In genomic region chr12:25100738-25101445, GRCh38 we compare ENCODE assay signal across 18 cellular contexts.
DNase-seq lines count a peak whose midpoint lies in the region; ATAC-seq, FAIRE-seq and TF ChIP-seq lines count a peak whose summit lies in the region.
"Had no signal": no experiment of that assay in that cellular context is flagged by ENCODE, and none has a peak within 500 bp of the region (broad histone marks: within the 10 kb centered on the region; RNA-seq: fewer than 3 reads in every experiment).

No MANE protein-coding gene starts in this region.

- H3K9me3 Mint-ChIP-seq in osteocyte (ENCODE audit: unreplicated experiment) = no peaks in the 10 kb centered on the region
- H3K9me3 Mint-ChIP-seq: H9 had no signal

- no peak for TF ChIP-seq RAD21 in K562 (CRISPR knock-in tag; conservative IDR thresholded peaks at IDR 0.05 in 1 of 2, IDR thresholded peaks at IDR 0.05 in 1 of 2)

- ATAC-seq in GM19395 (IDR thresholded peaks at IDR 0.05; ENCODE audit: unreplicated experiment) = peak; percentile 76
- ATAC-seq in HG03175 (IDR thresholded peaks at IDR 0.05; ENCODE audit: unreplicated experiment) = peak; percentile 46
- ATAC-seq in K562 = no peak
- no peak for ATAC-seq in Right ventricle myocardium superior (ENCODE audit: poor library complexity)
- ATAC-seq in esophagus mucosa = no peak
- ATAC-seq in Right ventricle myocardium inferior = no peak
- ATAC-seq: body of pancreas, left lobe of liver had no signal

- H3K4me3 ChIP-seq in K562 = no peak overlapping the region
- H3K4me3 ChIP-seq: body of pancreas, SK-N-MC, suprapubic skin had no signal

- H4K20me1 ChIP-seq in K562 (replicated peaks; ENCODE audit: control insufficient read depth, insufficient read depth, low read length) = no peaks in the 10 kb centered on the region

- in situ Hi-C loops in K562 (cut with MboI) = no loop called here

- FAIRE-seq in K562 (lab: Jason Lieb, UNC) = no peak
- FAIRE-seq: TTC549 had no signal

- H3K27me3 ChIP-seq in K562 (ENCODE audit: control insufficient read depth in 2 of 2, insufficient read depth in 2 of 2, low read length in 2 of 2) = no peaks in the 10 kb centered on the region
- H3K27me3 ChIP-seq: body of pancreas, suprapubic skin had no signal

- intact Hi-C loops in K562 (cut with micrococcal nuclease) = no loop called here
- intact Hi-C loops in Right ventricle myocardium superior (cut with DNase I) = no loop called here
- intact Hi-C loops in Right ventricle myocardium inferior (cut with DNase I) = no loop called here

- no peaks in the 10 kb centered on the region for H3K79me2 ChIP-seq in K562 (ENCODE audit: control insufficient read depth, insufficient read depth, low read length)

- H3K27ac ChIP-seq in K562 (ENCODE audit: extremely low read depth, low read depth, low read length) = no peak overlapping the region
- H3K27ac ChIP-seq: body of pancreas, SK-N-MC, suprapubic skin had no signal

- TF ChIP-seq EP300 in K562 (IDR thresholded peaks at IDR 0.05; ENCODE audit: low read length) = no peak

- CTCF ChIA-PET in K562 (lab: Yijun Ruan, JAX; ENCODE audit: low intra/inter-chr PET ratio) = no interaction called here

- H3K36me3 Mint-ChIP-seq in osteocyte (ENCODE audit: unreplicated experiment) = no peaks in the 10 kb centered on the region

- H3K4me1 ChIP-seq in K562 (replicated peaks in 1 of 2; ENCODE audit: control insufficient read depth in 2 of 2, insufficient read depth in 2 of 2, low read length in 2 of 2) = no peaks in the 10 kb centered on the region
- H3K4me1 ChIP-seq: body of pancreas, suprapubic skin had no signal

- no peaks in the 10 kb centered on the region for H3K36me3 ChIP-seq in K562 (ENCODE audit: control insufficient read depth, insufficient read depth, low read length)
- H3K36me3 ChIP-seq: suprapubic skin had no signal

- POLR2A ChIA-PET in K562 (lab: Yijun Ruan, JAX) = no interaction called here

- H3K9ac ChIP-seq in K562 (ENCODE audit: insufficient read depth in 1 of 2, low read depth in 2 of 2, low read length in 2 of 2) = no peak overlapping the region

- H3K4me3 Mint-ChIP-seq in osteocyte (ENCODE audit: unreplicated experiment) = no peak overlapping the region
- H3K4me3 Mint-ChIP-seq: H9 had no signal

- WGBS in K562 (ENCODE audit: insufficient coverage, low coverage, missing lambda C conversion rate) = 2% methylated on average over 4 of the region's 4 CpGs

- no peak for TF ChIP-seq POLR2A in K562 (conservative IDR thresholded peaks at IDR 0.05)

- peaks cover 3% of the 10 kb centered on the region for H3K4me1 Mint-ChIP-seq in osteocyte (ENCODE audit: unreplicated experiment)

- H3K27ac Mint-ChIP-seq in osteocyte (ENCODE audit: unreplicated experiment) = no peak overlapping the region

- peaks cover 10% of the 10 kb centered on the region for H3K27me3 Mint-ChIP-seq in osteocyte (ENCODE audit: unreplicated experiment)

- no TSS peak for BruUV-seq in K562 (replicated peaks; lab: Mats Ljungman, UMichigan)

- no peaks in the 10 kb centered on the region for H3K9me1 ChIP-seq in K562 (ENCODE audit: control insufficient read depth, insufficient read depth, low read length)

- no peak overlapping the region for H2AFZ ChIP-seq in K562 (ENCODE audit: low read depth, low read length)

- no peaks in the 10 kb centered on the region for H3K9me3 ChIP-seq in K562 (replicated peaks; ENCODE audit: control insufficient read depth, insufficient read depth, low read depth, low read length)
- H3K9me3 ChIP-seq: body of pancreas, suprapubic skin had no signal

- H3K4me2 ChIP-seq in K562 (ENCODE audit: insufficient read depth, low read length) = no peak overlapping the region

- DNase-seq in CD1c-positive myeloid dendritic cell (ENCODE audit: extremely low spot score) (peak; percentile 57), K562 (ENCODE audit: extremely low read depth in 1 of 4, low spot score in 3 of 4) (no peak), Right ventricle myocardium superior (no peak), Right ventricle myocardium inferior (ENCODE audit: missing footprints) (no peak), osteocyte (ENCODE audit: extremely low spot score, unreplicated experiment) (no peak)
- DNase-seq: activated gamma-delta T cell; body of pancreas; H9; NCI-H1092; NCI-H2171; NK-92 treated with Interleukin-12 subunit alpha and Interleukin-12 subunit beta, amount 100 ng/mL, for 24 hours had no signal

- no peak for TF ChIP-seq CTCF in K562 (IDR thresholded peaks at IDR 0.05 in 2 of 3, conservative IDR thresholded peaks at IDR 0.05 in 1 of 3; ENCODE audit: insufficient read depth in 2 of 3, low read depth in 1 of 3, low read length in 3 of 3)
- no peak for TF ChIP-seq CTCF in osteocyte (IDR thresholded peaks at IDR 0.05)

TF ChIP-seq in K562, 482 proteins besides CTCF, POLR2A, EP300 and RAD21:
- TF ChIP-seq ZNF316 (IDR thresholded peaks at IDR 0.05) (peak; percentile 46), MAFG (tag; conservative IDR thresholded peaks at IDR 0.05) (peak; percentile 40; the same call in 1 of the 2 replicates), SFPQ (IDR thresholded peaks at IDR 0.05; ENCODE audit: low read depth, low read length) (no peak)
TF ChIP-seq in K562: peak in this region for 2.

Comparison
In these comparisons a context has a peak if more than half of its experiments do, and no peak if none do; other contexts are left out.
1. ATAC-seq: peak in GM19395 (single experiment) and HG03175 (single experiment); none in K562 (single experiment), Right ventricle myocardium superior (single experiment), esophagus mucosa (single experiment) and Right ventricle myocardium inferior (single experiment).